ENCODE assay signal across 29 cellular contexts in genomic region chr6:100493206-100493888, GRCh38. TPM values are rescaled to one million over a fixed set of nuclear protein-coding genes. Genes with fewer than 3 reads are reported as not detected.
DNase-seq lines count a peak whose midpoint lies in the region; ATAC-seq and TF ChIP-seq lines count a peak whose summit lies in the region.
"Had no signal": no experiment of that assay in that cellular context is flagged by ENCODE, and none has a peak within 500 bp of the region (broad histone marks: within the 10 kb centered on the region; RNA-seq: fewer than 3 reads in every experiment).

No MANE protein-coding gene starts in this region.

- intact Hi-C loops in upper lobe of right lung (cut with DNase I), result no loop called here

- peak; percentile 59 for DNase-seq in NCI-H146 (lab: John Stamatoyannopoulos, UW)
- no peak for DNase-seq in NCI-H146 treated with DMSO at 0.1 percent for 48 hours (lab: John Stamatoyannopoulos, UW; ENCODE audit: unreplicated experiment)
- DNase-seq in WTC11 (ENCODE audit: low spot score), result peak; percentile 50
- DNase-seq in iPS-NIHi7 (ENCODE audit: extremely low spot score), result peak; percentile 50
- no peak for DNase-seq in upper lobe of right lung
- no peak for DNase-seq in GDM1 (lab: John Stamatoyannopoulos, UW)
- no peak for DNase-seq in NCI-H1048 (lab: John Stamatoyannopoulos, UW)
- DNase-seq: activated B cell treated with CpG ODN at 0.5 μM for 24 hours; activated CD8-positive, alpha-beta T cell treated with anti-CD3 and anti-CD28 coated beads, Interleukin-2, amount 10 ng/mL, durations not matched to agents 7 days and 5 days; activated naive CD4-positive, alpha-beta T cell treated with anti-CD3 and anti-CD28 coated beads for 36 hours; activated T-cell treated with anti-CD3 and anti-CD28 coated beads, Interleukin-2, amount 50 U/mL, for 24 hours; anterior cingulate cortex; cerebellar nuclear complex; GF-D8; head of caudate nucleus; kidney; NCI-H2029; NCI-H446 treated with DMSO at 0.1 percent for 48 hours; nephron progenitor cell; psoas muscle; small intestine; stimulated activated CD4-positive, alpha-beta T cell treated with anti-CD3 and anti-CD28 coated beads, Interleukin-4, amount 100 ng/mL, for 1 hour; stimulated activated naive CD8-positive, alpha-beta T cell treated with anti-CD3 and anti-CD28 coated beads, Interleukin-15, amount 100 ng/mL, for 72 hours; upper lobe of left lung had no signal

- H3K36me3 ChIP-seq in upper lobe of right lung, result no peaks in the 10 kb centered on the region
- H3K36me3 ChIP-seq: SJSA1, upper lobe of left lung had no signal

- ATAC-seq in WTC11 (peak; percentile 97), upper lobe of right lung (peak; percentile 47), HG02623 (IDR thresholded peaks at IDR 0.05; ENCODE audit: unreplicated experiment) (no peak)
- ATAC-seq: activated CD8-positive, alpha-beta T cell treated with anti-CD3 and anti-CD28 coated beads, Interleukin-2, amount 10 ng/mL, durations not matched to agents 7 days and 5 days; psoas muscle; stimulated activated naive CD8-positive, alpha-beta T cell treated with anti-CD3 and anti-CD28 coated beads, Interleukin-15, amount 100 ng/mL, for 72 hours had no signal

- no peak overlapping the region for H3K27ac ChIP-seq in upper lobe of right lung
- H3K27ac ChIP-seq: psoas muscle, SJSA1, upper lobe of left lung had no signal

- peaks cover 14% of the 10 kb centered on the region for H3K36me3 Mint-ChIP-seq in WTC11
- H3K36me3 Mint-ChIP-seq: mesothelial cell of epicardium had no signal

- no peaks in the 10 kb centered on the region; the same call in 1 of the 2 replicates for H3K27me3 Mint-ChIP-seq in WTC11 (ENCODE audit: low read depth)

- TF ChIP-seq CTCF in WTC11 (IDR thresholded peaks at IDR 0.05) (no peak), upper lobe of right lung (IDR thresholded peaks at IDR 0.05) (no peak)

- H3K27me3 ChIP-seq in upper lobe of right lung, result peaks cover 11% of the 10 kb centered on the region
- H3K27me3 ChIP-seq: SJSA1, upper lobe of left lung had no signal

- POLR2A ChIA-PET in WTC11 (lab: Charles Lee), result no interaction called here

- H3K9me3 Mint-ChIP-seq in WTC11, result peaks cover 47% of the 10 kb centered on the region

- no peaks in the 10 kb centered on the region for H3K9me3 ChIP-seq in upper lobe of right lung
- H3K9me3 ChIP-seq: psoas muscle, SJSA1 had no signal

- H3K4me1 Mint-ChIP-seq in WTC11, result peaks cover 20% of the 10 kb centered on the region
- H3K4me1 Mint-ChIP-seq: activated B cell treated with CpG ODN at 0.5 μM for 24 hours; stimulated activated naive CD8-positive, alpha-beta T cell treated with anti-CD3 and anti-CD28 coated beads, Interleukin-15, amount 100 ng/mL, for 72 hours had no signal

- CTCF ChIA-PET in WTC11 (lab: Charles Lee), result interaction anchor here (0.9 to 1.2 kb wide), 2 partner anchors 171 to 377 kb away, joined by 3 read pairs; no protein-coding TSS in a partner anchor

- H3K4me3 ChIP-seq in upper lobe of right lung, result no peak overlapping the region
- H3K4me3 ChIP-seq: psoas muscle, SJSA1, upper lobe of left lung had no signal

- H3K27ac Mint-ChIP-seq in WTC11, result no peak overlapping the region
- H3K27ac Mint-ChIP-seq: activated B cell treated with CpG ODN at 0.5 μM for 24 hours; activated CD8-positive, alpha-beta T cell treated with anti-CD3 and anti-CD28 coated beads, Interleukin-2, amount 10 ng/mL, durations not matched to agents 7 days and 5 days; activated naive CD4-positive, alpha-beta T cell treated with anti-CD3 and anti-CD28 coated beads for 36 hours; activated T-cell treated with anti-CD3 and anti-CD28 coated beads, Interleukin-2, amount 50 U/mL, for 24 hours; mesothelial cell of epicardium; nephron progenitor cell; stimulated activated naive CD8-positive, alpha-beta T cell treated with anti-CD3 and anti-CD28 coated beads, Interleukin-15, amount 100 ng/mL, for 72 hours had no signal

- no peak overlapping the region for H3K4me3 Mint-ChIP-seq in WTC11
- H3K4me3 Mint-ChIP-seq: activated B cell treated with CpG ODN at 0.5 μM for 24 hours; activated CD8-positive, alpha-beta T cell treated with anti-CD3 and anti-CD28 coated beads, Interleukin-2, amount 10 ng/mL, durations not matched to agents 7 days and 5 days; activated naive CD4-positive, alpha-beta T cell treated with anti-CD3 and anti-CD28 coated beads for 36 hours; activated T-cell treated with anti-CD3 and anti-CD28 coated beads, Interleukin-2, amount 50 U/mL, for 24 hours; mesothelial cell of epicardium; nephron progenitor cell; stimulated activated naive CD8-positive, alpha-beta T cell treated with anti-CD3 and anti-CD28 coated beads, Interleukin-15, amount 100 ng/mL, for 72 hours had no signal

- H3K4me1 ChIP-seq in upper lobe of right lung, result no peaks in the 10 kb centered on the region
- H3K4me1 ChIP-seq: psoas muscle, SJSA1, upper lobe of left lung had no signal

TF ChIP-seq in WTC11, 78 proteins besides CTCF, POLR2A, EP300 and RAD21:
- no peak for TF ChIP-seq ZNF423 (CRISPR knock-in tag; IDR thresholded peaks at IDR 0.05)
- TF ChIP-seq FOXJ3 (CRISPR knock-in tag; IDR thresholded peaks at IDR 0.05; ENCODE audit: borderline replicate concordance), result no peak
- no peak for TF ChIP-seq NFYB (CRISPR knock-in tag; conservative IDR thresholded peaks at IDR 0.05; ENCODE audit: low read depth)
- TF ChIP-seq PREB (CRISPR knock-in tag; IDR thresholded peaks at IDR 0.05; ENCODE audit: borderline replicate concordance), result no peak
- no peak for TF ChIP-seq HMGA2 (CRISPR knock-in tag; IDR thresholded peaks at IDR 0.05)
- TF ChIP-seq, protein P1, sequence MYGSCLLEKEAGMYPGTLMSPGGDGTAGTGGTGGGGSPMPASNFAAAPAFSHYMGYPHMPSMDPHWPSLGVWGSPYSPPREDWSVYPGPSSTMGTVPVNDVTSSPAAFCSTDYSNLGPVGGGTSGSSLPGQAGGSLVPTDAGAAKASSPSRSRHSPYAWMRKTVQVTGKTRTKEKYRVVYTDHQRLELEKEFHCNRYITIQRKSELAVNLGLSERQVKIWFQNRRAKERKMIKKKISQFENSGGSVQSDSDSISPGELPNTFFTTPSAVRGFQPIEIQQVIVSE (CRISPR knock-in tag; IDR thresholded peaks at IDR 0.05; ENCODE audit: borderline replicate concordance), result no peak
- no peak for TF ChIP-seq ZNF138 (CRISPR knock-in tag; conservative IDR thresholded peaks at IDR 0.05)
TF ChIP-seq in WTC11: peak in this region for 0.

RNA-seq across cellular contexts. Expression of gene SIM1, which starts 28.6 kb away (rescaled TPM):
- total RNA-seq in WTC11 (2021), result 0.09 to 0.11 TPM (median 0.11 TPM) in 3 replicates
- total RNA-seq in upper lobe of right lung, result not detected
- total RNA-seq: A172; activated B cell treated with CpG ODN at 0.5 μM for 24 hours; activated CD8-positive, alpha-beta T cell treated with anti-CD3 and anti-CD28 coated beads, Interleukin-2, amount 10 ng/mL, durations not matched to agents 7 days and 5 days; activated naive CD4-positive, alpha-beta T cell treated with anti-CD3 and anti-CD28 coated beads for 36 hours; fibroblast of lung; mesothelial cell of epicardium; upper lobe of left lung had no signal

Comparison
In these comparisons a context has a peak if more than half of its experiments do, and no peak if none do; other contexts are left out.
1. DNase-seq: peak in NCI-H146 (single experiment), WTC11 (single experiment) and iPS-NIHi7 (single experiment); none in NCI-H146 treated with DMSO at 0.1 percent for 48 hours (single experiment), upper lobe of right lung (single experiment), GDM1 (single experiment) and NCI-H1048 (single experiment).